ENCODE assay signal across 27 cellular contexts in the genomic region with DNA sequence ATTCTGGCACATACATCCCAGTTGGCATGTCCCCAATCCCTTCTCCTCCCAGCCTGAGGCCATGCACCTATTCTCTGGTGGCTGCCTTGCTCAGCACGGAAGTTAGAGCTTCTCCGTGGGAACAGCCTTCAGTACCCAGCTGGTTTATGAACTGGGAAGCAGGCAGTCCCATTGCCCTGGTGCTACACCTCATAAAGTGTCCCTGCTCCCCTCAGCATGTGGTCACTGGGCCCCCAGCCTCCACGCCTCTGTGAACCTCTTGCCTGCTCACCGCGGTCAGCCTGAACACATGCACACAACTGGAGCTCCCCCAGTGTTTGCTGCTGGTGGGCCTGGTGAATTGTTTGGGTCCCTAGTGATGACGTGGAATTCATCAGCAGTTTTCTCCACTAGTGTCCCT.
"Had no signal": no experiment of that assay in that cellular context is flagged by ENCODE, and none has a peak within 500 bp of the region (broad histone marks: within the 10 kb centered on the region; RNA-seq: fewer than 3 reads in every experiment).

No MANE protein-coding gene starts in this region.

- DNase-seq: activated B cell treated with CpG ODN at 0.5 μM for 24 hours; activated CD4-positive, alpha-beta T cell treated with anti-CD3 and anti-CD28 coated beads, Interleukin-2, amount 50 U/mL, for 1 hour; activated CD8-positive, alpha-beta T cell treated with anti-CD3 and anti-CD28 coated beads for 36 hours; activated gamma-delta T cell treated with Interleukin-2 at 50 U/mL for 16 hours; activated naive CD4-positive, alpha-beta T cell treated with anti-CD3 and anti-CD28 coated beads, Interleukin-2, amount 50 U/mL, for 16 hours; activated T-cell treated with anti-CD3 and anti-CD28 coated beads, Interleukin-2, amount 50 U/mL, for 4 hours; amniotic stem cell; cortex of kidney; effector memory CD8-positive, alpha-beta T cell; erythroblast; heart left ventricle; immature natural killer cell; kidney; left colon; naive thymus-derived CD8-positive, alpha-beta T cell; retina; sigmoid colon; small intestine; stimulated activated CD4-positive, alpha-beta T cell treated with anti-CD3 and anti-CD28 coated beads, Interleukin-4, amount 100 ng/mL, for 4 hours; stimulated activated CD8-positive, alpha-beta memory T cell treated with anti-CD3 and anti-CD28 coated beads, Interleukin-4, amount 100 ng/mL, for 48 hours; stimulated activated naive CD8-positive, alpha-beta T cell treated with anti-CD3 and anti-CD28 coated beads, Interleukin-15, amount 100 ng/mL, for 72 hours; T-helper 1 cell; thyroid gland; upper lobe of right lung had no signal

- H3K4me1 ChIP-seq: foreskin keratinocyte, heart left ventricle, sigmoid colon, thyroid gland, upper lobe of right lung had no signal

- H3K4me3 ChIP-seq: heart left ventricle, sigmoid colon, thyroid gland, upper lobe of right lung had no signal

- H3K27ac ChIP-seq: foreskin keratinocyte, heart left ventricle, sigmoid colon, thyroid gland, upper lobe of right lung had no signal

- H3K36me3 ChIP-seq: heart left ventricle, sigmoid colon, thyroid gland, upper lobe of right lung had no signal

- ATAC-seq: activated CD8-positive, alpha-beta T cell treated with anti-CD3 and anti-CD28 coated beads for 36 hours; activated T-cell treated with anti-CD3 and anti-CD28 coated beads, Interleukin-2, amount 50 U/mL, for 4 hours; activated T-helper 17 cell treated with anti-CD3 and anti-CD28 coated beads, Interleukin-2, amount 50 U/mL, for 72 hours; effector memory CD8-positive, alpha-beta T cell; heart left ventricle; left colon; naive thymus-derived CD8-positive, alpha-beta T cell; stimulated activated memory B cell treated with anti-CD40 and anti-IgM and Interleukin-4, amounts not matched to agents 10 μg/mL and 1 μg/mL and 100 μg/mL, for 72 hours; stimulated activated naive CD8-positive, alpha-beta T cell treated with anti-CD3 and anti-CD28 coated beads, Interleukin-15, amount 100 ng/mL, for 72 hours; upper lobe of right lung had no signal

- H3K27me3 ChIP-seq: heart left ventricle, sigmoid colon, thyroid gland, upper lobe of right lung had no signal

- H3K9me3 ChIP-seq: heart left ventricle, sigmoid colon, thyroid gland, upper lobe of right lung had no signal
